Comparison of ENCODE assay signal across 1 cellular context in the genomic region with DNA sequence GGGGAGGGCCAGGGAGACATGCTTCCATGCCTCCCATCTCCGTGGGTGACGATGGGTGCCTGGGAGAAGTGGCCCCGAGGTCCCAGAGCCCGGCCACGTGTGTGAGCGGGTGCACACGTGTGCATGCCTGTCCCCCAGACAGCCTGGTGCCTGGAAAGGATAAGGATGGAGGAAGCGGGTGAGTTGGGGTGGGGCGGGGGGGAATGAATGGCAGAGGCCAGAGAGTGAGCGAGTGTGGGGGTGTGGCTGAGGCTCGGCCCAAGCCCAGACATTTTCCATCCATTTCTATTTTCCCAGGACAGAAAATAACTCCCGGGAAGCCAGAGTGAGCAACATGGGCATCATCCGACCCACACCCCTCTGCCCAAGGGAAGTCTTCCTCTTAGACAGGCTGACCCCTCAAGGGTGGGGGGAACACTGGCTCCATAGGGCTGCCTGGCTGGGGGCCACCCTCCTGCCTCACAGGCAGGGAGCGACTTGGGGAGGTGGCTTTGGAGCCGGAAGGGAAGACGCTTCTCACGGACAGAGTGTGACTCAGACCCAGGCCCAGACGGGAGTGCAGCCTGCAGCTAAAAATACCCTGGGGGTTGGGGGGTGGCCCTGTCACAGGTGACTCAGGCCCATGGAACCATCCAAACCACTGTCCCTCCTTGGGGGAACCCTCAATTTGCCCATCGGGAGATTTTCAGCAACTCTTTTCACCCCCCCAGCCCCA.
A peak's percentile ranks its signal among the peaks of the same experiment; 100 is the strongest.
TF ChIP-seq lines count a peak whose summit lies in the region.

No MANE protein-coding gene starts in this region.

TF ChIP-seq in K562, 482 proteins besides CTCF, POLR2A, EP300 and RAD21:
- TF ChIP-seq, protein P1, sequence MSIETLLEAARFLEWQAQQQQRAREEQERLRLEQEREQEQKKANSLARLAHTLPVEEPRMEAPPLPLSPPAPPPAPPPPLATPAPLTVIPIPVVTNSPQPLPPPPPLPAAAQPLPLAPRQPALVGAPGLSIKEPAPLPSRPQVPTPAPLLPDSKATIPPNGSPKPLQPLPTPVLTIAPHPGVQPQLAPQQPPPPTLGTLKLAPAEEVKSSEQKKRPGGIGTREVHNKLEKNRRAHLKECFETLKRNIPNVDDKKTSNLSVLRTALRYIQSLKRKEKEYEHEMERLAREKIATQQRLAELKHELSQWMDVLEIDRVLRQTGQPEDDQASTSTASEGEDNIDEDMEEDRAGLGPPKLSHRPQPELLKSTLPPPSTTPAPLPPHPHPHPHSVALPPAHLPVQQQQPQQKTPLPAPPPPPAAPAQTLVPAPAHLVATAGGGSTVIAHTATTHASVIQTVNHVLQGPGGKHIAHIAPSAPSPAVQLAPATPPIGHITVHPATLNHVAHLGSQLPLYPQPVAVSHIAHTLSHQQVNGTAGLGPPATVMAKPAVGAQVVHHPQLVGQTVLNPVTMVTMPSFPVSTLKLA (conservative IDR thresholded peaks at IDR 0.05), result peak in 1 of 2 experiments; percentile 44; a peak in 2 of 4 replicates
- peak; percentile 25; the same call in 1 of the 2 replicates for TF ChIP-seq EP400 (IDR thresholded peaks at IDR 0.05)
TF ChIP-seq in K562: peak in this region for 2; not testable (repeated sequence) for 480.
